In the genomic region with DNA sequence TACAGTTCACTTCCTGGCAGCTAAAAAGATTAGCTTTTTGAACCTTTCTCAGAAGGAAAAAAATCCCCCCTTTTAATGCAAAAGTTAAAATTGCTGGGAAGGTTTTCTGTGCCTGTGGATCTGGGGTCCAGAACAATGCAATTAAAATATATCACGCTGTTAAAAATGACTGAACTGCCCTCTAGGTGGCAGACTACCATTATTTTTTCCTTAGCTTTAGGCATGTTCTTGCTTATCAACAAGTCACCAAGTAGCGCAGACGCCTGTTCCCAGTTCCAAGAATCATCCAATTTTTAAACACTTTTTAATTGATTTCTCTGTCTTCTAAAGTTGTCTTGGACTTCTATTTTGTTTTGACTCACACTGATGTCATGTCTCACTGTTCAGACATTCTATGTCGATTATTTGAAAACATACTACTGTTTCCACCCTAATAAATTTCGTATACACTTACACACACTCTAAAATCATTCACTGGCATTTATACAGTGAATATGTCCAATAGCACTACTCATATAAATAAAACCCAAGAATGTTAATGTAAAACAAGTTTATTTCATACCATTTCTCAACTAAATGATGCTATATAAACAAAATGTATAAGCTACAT, we compare ENCODE assay signal across 9 cellular contexts.
A peak's percentile ranks its signal among the peaks of the same experiment; 100 is the strongest.
DNase-seq lines count a peak whose midpoint lies in the region; ATAC-seq and TF ChIP-seq lines count a peak whose summit lies in the region.
"Had no signal": no experiment of that assay in that cellular context is flagged by ENCODE, and none has a peak within 500 bp of the region (broad histone marks: within the 10 kb centered on the region; RNA-seq: fewer than 3 reads in every experiment).

No MANE protein-coding gene starts in this region.

- peak; percentile 82 for ATAC-seq in GM21717 (IDR thresholded peaks at IDR 0.05; ENCODE audit: unreplicated experiment)

- H3K4me3 ChIP-seq in fibroblast of pulmonary artery (replicated peaks; ENCODE audit: low read depth, low read length), result no peak overlapping the region

- peak; percentile 61 for TF ChIP-seq CTCF in fibroblast of pulmonary artery (IDR thresholded peaks at IDR 0.05; ENCODE audit: low read length, missing control alignments)

- DNase-seq in NCI-H2171 treated with DMSO at 0.1 percent for 48 hours (lab: John Stamatoyannopoulos, UW) (peak; percentile 51), NCI-H2171 (lab: John Stamatoyannopoulos, UW) (no peak), HuH-7.5 (ENCODE audit: low spot score) (peak; percentile 12), RPMI8226 (peak; percentile 31), fibroblast of pulmonary artery (ENCODE audit: low read depth) (peak; percentile 67), renal cortical epithelial cell (ENCODE audit: low read depth) (peak; percentile 68)
- DNase-seq in activated CD4-positive, alpha-beta T cell treated with anti-CD3 and anti-CD28 coated beads for 4 hours, result no peak
- DNase-seq: stimulated activated naive B cell treated with anti-CD40 and anti-IgM and Interleukin-4, amounts not matched to agents 10 μg/mL and 1 μg/mL and 100 μg/mL, for 72 hours had no signal

Comparison
In these comparisons a context has a peak if more than half of its experiments do, and no peak if none do; other contexts are left out.
1. DNase-seq: peak in NCI-H2171 treated with DMSO at 0.1 percent for 48 hours (single experiment), HuH-7.5 (single experiment), RPMI8226 (single experiment), fibroblast of pulmonary artery (single experiment) and renal cortical epithelial cell (single experiment); none in NCI-H2171 (single experiment) and activated CD4-positive, alpha-beta T cell treated with anti-CD3 and anti-CD28 coated beads for 4 hours (0 of 2).